ENCODE assay signal across 1 cellular context in the genomic region with DNA sequence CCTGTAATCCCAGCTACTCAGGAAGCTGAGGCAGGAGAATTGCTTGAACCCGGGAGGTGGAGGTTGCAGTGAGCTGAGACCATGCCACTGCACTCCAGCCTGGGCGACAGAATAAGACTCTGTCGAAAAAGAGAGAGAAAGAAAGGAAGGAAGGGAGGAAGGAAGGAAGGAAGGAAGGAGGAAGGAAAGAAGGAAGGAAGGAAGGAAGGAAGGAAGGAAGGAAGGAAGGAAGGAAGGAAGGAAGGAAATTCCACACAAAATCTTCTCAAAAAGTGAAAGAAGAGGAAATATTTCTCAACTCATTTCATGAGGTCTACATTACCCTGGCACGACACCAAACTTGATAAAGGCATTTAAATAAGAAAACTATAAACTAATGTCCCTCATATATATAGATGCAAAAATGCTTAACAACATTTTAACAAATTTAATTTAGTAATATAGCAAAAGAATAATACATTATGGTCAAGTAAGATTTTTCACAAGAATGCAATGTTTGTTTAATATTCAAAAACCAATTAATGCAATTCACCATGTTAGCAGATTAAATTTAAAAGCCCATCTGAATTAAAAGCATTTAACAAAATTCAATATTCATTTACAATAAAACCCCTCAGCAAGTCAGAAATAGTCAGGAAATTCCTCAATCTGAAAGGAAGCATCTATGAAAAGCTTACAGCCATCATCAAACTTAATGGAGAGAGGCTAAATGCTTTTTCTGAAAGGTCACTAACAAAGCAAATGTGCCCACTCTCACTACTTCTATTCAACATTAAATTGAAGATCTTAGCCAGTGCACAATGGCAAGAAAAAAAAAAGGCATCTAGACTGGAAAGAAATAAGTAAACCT.
TF ChIP-seq lines count a peak whose summit lies in the region.

No MANE protein-coding gene starts in this region.

TF ChIP-seq in K562, 482 proteins besides CTCF, POLR2A, EP300 and RAD21 (continued from another document):
- TF ChIP-seq, protein P1, sequence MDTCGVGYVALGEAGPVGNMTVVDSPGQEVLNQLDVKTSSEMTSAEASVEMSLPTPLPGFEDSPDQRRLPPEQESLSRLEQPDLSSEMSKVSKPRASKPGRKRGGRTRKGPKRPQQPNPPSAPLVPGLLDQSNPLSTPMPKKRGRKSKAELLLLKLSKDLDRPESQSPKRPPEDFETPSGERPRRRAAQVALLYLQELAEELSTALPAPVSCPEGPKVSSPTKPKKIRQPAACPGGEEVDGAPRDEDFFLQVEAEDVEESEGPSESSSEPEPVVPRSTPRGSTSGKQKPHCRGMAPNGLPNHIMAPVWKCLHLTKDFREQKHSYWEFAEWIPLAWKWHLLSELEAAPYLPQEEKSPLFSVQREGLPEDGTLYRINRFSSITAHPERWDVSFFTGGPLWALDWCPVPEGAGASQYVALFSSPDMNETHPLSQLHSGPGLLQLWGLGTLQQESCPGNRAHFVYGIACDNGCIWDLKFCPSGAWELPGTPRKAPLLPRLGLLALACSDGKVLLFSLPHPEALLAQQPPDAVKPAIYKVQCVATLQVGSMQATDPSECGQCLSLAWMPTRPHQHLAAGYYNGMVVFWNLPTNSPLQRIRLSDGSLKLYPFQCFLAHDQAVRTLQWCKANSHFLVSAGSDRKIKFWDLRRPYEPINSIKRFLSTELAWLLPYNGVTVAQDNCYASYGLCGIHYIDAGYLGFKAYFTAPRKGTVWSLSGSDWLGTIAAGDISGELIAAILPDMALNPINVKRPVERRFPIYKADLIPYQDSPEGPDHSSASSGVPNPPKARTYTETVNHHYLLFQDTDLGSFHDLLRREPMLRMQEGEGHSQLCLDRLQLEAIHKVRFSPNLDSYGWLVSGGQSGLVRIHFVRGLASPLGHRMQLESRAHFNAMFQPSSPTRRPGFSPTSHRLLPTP (IDR thresholded peaks at IDR 0.05; ENCODE audit: borderline replicate concordance, extremely low read depth, insufficient read length): no peak
